20 cellular contexts compared by ENCODE assay signal in the genomic region with DNA sequence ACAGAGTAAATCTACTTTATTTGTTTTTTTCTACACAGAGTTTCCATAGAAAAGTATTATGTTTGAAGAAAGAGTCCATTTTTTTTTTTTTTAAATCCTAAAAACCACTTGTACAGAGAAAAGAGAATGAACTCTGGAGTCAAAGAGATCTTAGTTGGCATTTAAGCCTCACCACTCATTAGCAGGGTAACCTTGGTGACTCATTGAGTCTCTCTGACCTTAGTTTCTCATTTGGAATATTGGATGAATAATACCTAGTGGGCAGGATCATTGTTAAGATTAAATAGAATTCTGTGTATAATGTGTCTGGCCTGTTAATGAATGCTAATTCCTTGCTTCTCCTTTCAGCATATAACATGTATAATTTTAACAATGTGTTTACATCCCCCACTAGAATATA. TPM values are rescaled to one million over a fixed set of nuclear protein-coding genes. Genes with fewer than 3 reads are reported as not detected.
DNase-seq lines count a peak whose midpoint lies in the region; ATAC-seq and TF ChIP-seq lines count a peak whose summit lies in the region.
"Had no signal": no experiment of that assay in that cellular context is flagged by ENCODE, and none has a peak within 500 bp of the region (broad histone marks: within the 10 kb centered on the region; RNA-seq: fewer than 3 reads in every experiment).

No MANE protein-coding gene starts in this region.

- H3K36me3 ChIP-seq in gastrocnemius medialis, result no peaks in the 10 kb centered on the region
- H3K36me3 ChIP-seq: Peyer's patch had no signal

- POLR2A ChIA-PET in activated CD8-positive, alpha-beta T cell treated with anti-CD3 and anti-CD28 coated beads for 36 hours (lab: Charles Lee), result no interaction called here
- POLR2A ChIA-PET in activated CD8-positive, alpha-beta T cell treated with anti-CD3 and anti-CD28 coated beads, Interleukin-2, amount 10 ng/mL, durations not matched to agents 7 days and 5 days (lab: Charles Lee), result no interaction called here

- peaks cover 8% of the 10 kb centered on the region for H3K4me1 Mint-ChIP-seq in activated CD8-positive, alpha-beta T cell treated with anti-CD3 and anti-CD28 coated beads for 36 hours (ENCODE audit: low read depth)
- no peaks in the 10 kb centered on the region for H3K4me1 Mint-ChIP-seq in activated CD8-positive, alpha-beta T cell treated with anti-CD3 and anti-CD28 coated beads, Interleukin-2, amount 10 ng/mL, durations not matched to agents 7 days and 5 days (ENCODE audit: low read depth)

- no peak overlapping the region for H3K4me3 ChIP-seq in epithelial cell of proximal tubule (ENCODE audit: low read depth, low read length)
- no peak overlapping the region for H3K4me3 ChIP-seq in retinal pigment epithelial cell (ENCODE audit: low read length)
- no peak overlapping the region for H3K4me3 ChIP-seq in gastrocnemius medialis
- H3K4me3 ChIP-seq: GM12878, Peyer's patch had no signal

- H3K9me3 Mint-ChIP-seq in activated CD8-positive, alpha-beta T cell treated with anti-CD3 and anti-CD28 coated beads for 36 hours, result no peaks in the 10 kb centered on the region
- no peaks in the 10 kb centered on the region for H3K9me3 Mint-ChIP-seq in activated CD8-positive, alpha-beta T cell treated with anti-CD3 and anti-CD28 coated beads, Interleukin-2, amount 10 ng/mL, durations not matched to agents 7 days and 5 days (ENCODE audit: insufficient read depth)
- H3K9me3 Mint-ChIP-seq: CD4-positive, alpha-beta T cell had no signal

- no peak for TF ChIP-seq POLR2A in gastrocnemius medialis (IDR thresholded peaks at IDR 0.05)

- ATAC-seq in activated CD8-positive, alpha-beta T cell treated with anti-CD3 and anti-CD28 coated beads for 36 hours, result peak; percentile 58
- ATAC-seq in activated CD8-positive, alpha-beta T cell treated with anti-CD3 and anti-CD28 coated beads, Interleukin-2, amount 10 ng/mL, durations not matched to agents 7 days and 5 days, result no peak
- ATAC-seq in HG03039 (IDR thresholded peaks at IDR 0.05; ENCODE audit: unreplicated experiment) (no peak), HG02885 (IDR thresholded peaks at IDR 0.05; ENCODE audit: poor library complexity, unreplicated experiment) (no peak), gastrocnemius medialis (no peak)
- ATAC-seq: HCT116, Right ventricle myocardium inferior had no signal

- CTCF ChIA-PET in activated CD8-positive, alpha-beta T cell treated with anti-CD3 and anti-CD28 coated beads for 36 hours (lab: Charles Lee), result no interaction called here
- CTCF ChIA-PET in activated CD8-positive, alpha-beta T cell treated with anti-CD3 and anti-CD28 coated beads, Interleukin-2, amount 10 ng/mL, durations not matched to agents 7 days and 5 days (lab: Charles Lee), result interaction anchor here (0.7 kb wide), 1 partner anchor 35 kb away, joined by 3 read pairs; no protein-coding TSS in a partner anchor

- no peaks in the 10 kb centered on the region for H3K4me1 ChIP-seq in gastrocnemius medialis
- H3K4me1 ChIP-seq: Peyer's patch had no signal

- no peaks in the 10 kb centered on the region for H3K36me3 Mint-ChIP-seq in activated CD8-positive, alpha-beta T cell treated with anti-CD3 and anti-CD28 coated beads for 36 hours (ENCODE audit: low read depth)
- no peaks in the 10 kb centered on the region for H3K36me3 Mint-ChIP-seq in activated CD8-positive, alpha-beta T cell treated with anti-CD3 and anti-CD28 coated beads, Interleukin-2, amount 10 ng/mL, durations not matched to agents 7 days and 5 days (ENCODE audit: low read depth)

- in situ Hi-C loops in gastrocnemius medialis (cut with MboI; ENCODE audit: low sequenced_read_pairs in 4 of 4), result no loop called here

- no peaks in the 10 kb centered on the region for H3K27me3 Mint-ChIP-seq in activated CD8-positive, alpha-beta T cell treated with anti-CD3 and anti-CD28 coated beads for 36 hours
- no peaks in the 10 kb centered on the region for H3K27me3 Mint-ChIP-seq in activated CD8-positive, alpha-beta T cell treated with anti-CD3 and anti-CD28 coated beads, Interleukin-2, amount 10 ng/mL, durations not matched to agents 7 days and 5 days (ENCODE audit: low read depth)
- H3K27me3 Mint-ChIP-seq: CD4-positive, alpha-beta T cell had no signal

- TF ChIP-seq CTCF in activated CD8-positive, alpha-beta T cell treated with anti-CD3 and anti-CD28 coated beads for 36 hours (IDR thresholded peaks at IDR 0.05), result no peak
- TF ChIP-seq CTCF in epithelial cell of proximal tubule (conservative IDR thresholded peaks at IDR 0.05; ENCODE audit: low read depth, low read length), result no peak
- TF ChIP-seq CTCF in retinal pigment epithelial cell (conservative IDR thresholded peaks at IDR 0.05; ENCODE audit: low read depth, low read length), result no peak
- TF ChIP-seq CTCF in gastrocnemius medialis (IDR thresholded peaks at IDR 0.05 in 4 of 5, conservative IDR thresholded peaks at IDR 0.05 in 1 of 5), result no peak

- no peak overlapping the region for H3K27ac ChIP-seq in gastrocnemius medialis
- H3K27ac ChIP-seq: Peyer's patch had no signal

- intact Hi-C loops in activated CD8-positive, alpha-beta T cell treated with anti-CD3 and anti-CD28 coated beads for 36 hours (cut with micrococcal nuclease), result no loop called here
- intact Hi-C loops in gastrocnemius medialis (cut with DNase I; ENCODE audit: low total_unique reads), result no loop called here

- H3K4me3 Mint-ChIP-seq in activated CD8-positive, alpha-beta T cell treated with anti-CD3 and anti-CD28 coated beads for 36 hours, result no peak overlapping the region
- H3K4me3 Mint-ChIP-seq in activated CD8-positive, alpha-beta T cell treated with anti-CD3 and anti-CD28 coated beads, Interleukin-2, amount 10 ng/mL, durations not matched to agents 7 days and 5 days, result no peak overlapping the region
- H3K4me3 Mint-ChIP-seq: CD4-positive, alpha-beta T cell had no signal

- H3K27ac Mint-ChIP-seq in activated CD8-positive, alpha-beta T cell treated with anti-CD3 and anti-CD28 coated beads for 36 hours, result no peak overlapping the region
- H3K27ac Mint-ChIP-seq in activated CD8-positive, alpha-beta T cell treated with anti-CD3 and anti-CD28 coated beads, Interleukin-2, amount 10 ng/mL, durations not matched to agents 7 days and 5 days, result no peak overlapping the region
- H3K27ac Mint-ChIP-seq: CD4-positive, alpha-beta T cell had no signal

- DNase-seq in activated CD8-positive, alpha-beta T cell treated with anti-CD3 and anti-CD28 coated beads for 36 hours, result no peak
- DNase-seq in activated CD8-positive, alpha-beta T cell treated with anti-CD3 and anti-CD28 coated beads, Interleukin-2, amount 10 ng/mL, durations not matched to agents 7 days and 5 days, result no peak
- DNase-seq in RKO (ENCODE audit: low spot score) (peak; percentile 10), epithelial cell of proximal tubule (ENCODE audit: low read depth) (peak; percentile 51), retinal pigment epithelial cell (ENCODE audit: low read depth) (peak; percentile 53), gastrocnemius medialis (no peak)
- DNase-seq: CD4-positive, alpha-beta T cell; DMS153; GOT3; KBM-7; NCI-H1092; NCI-H1436 treated with DMSO at 0.1 percent for 48 hours; NCI-H2029 treated with DMSO at 0.1 percent for 48 hours; NCI-H446 treated with DMSO at 0.1 percent for 48 hours; Peyer's patch had no signal

- no peaks in the 10 kb centered on the region for H3K27me3 ChIP-seq in gastrocnemius medialis
- H3K27me3 ChIP-seq: Peyer's patch had no signal

- H3K9me3 ChIP-seq in gastrocnemius medialis, result no peaks in the 10 kb centered on the region
- H3K9me3 ChIP-seq: Peyer's patch had no signal

RNA-seq across cellular contexts. Expression of a gene that starts 48.7 kb away (rescaled TPM):
- total RNA-seq in activated CD8-positive, alpha-beta T cell treated with anti-CD3 and anti-CD28 coated beads for 36 hours, result 100 to 1,000 TPM in 1 of 2 experiments, 10 to 100 TPM in 1; 97.5 to 101 TPM
- total RNA-seq in activated CD8-positive, alpha-beta T cell treated with anti-CD3 and anti-CD28 coated beads, Interleukin-2, amount 10 ng/mL, durations not matched to agents 7 days and 5 days, result 100 to 1,000 TPM; 107 to 109 TPM
- total RNA-seq in epithelial cell of proximal tubule, result 20.7 and 32.3 TPM in 2 replicates
- total RNA-seq in gastrocnemius medialis, result 10 to 100 TPM; 42.1 to 56.9 (median 45.1) TPM

Comparison
In these comparisons a context has a peak if more than half of its experiments do, and no peak if none do; other contexts are left out.
1. DNase-seq: peak in RKO (single experiment), epithelial cell of proximal tubule (single experiment) and retinal pigment epithelial cell (single experiment); none in activated CD8-positive, alpha-beta T cell treated with anti-CD3 and anti-CD28 coated beads for 36 hours (single experiment), activated CD8-positive, alpha-beta T cell treated with anti-CD3 and anti-CD28 coated beads, Interleukin-2, amount 10 ng/mL, durations not matched to agents 7 days and 5 days (single experiment) and gastrocnemius medialis (0 of 2).